ENCODE assay signal across 8 cellular contexts in the genomic region with DNA sequence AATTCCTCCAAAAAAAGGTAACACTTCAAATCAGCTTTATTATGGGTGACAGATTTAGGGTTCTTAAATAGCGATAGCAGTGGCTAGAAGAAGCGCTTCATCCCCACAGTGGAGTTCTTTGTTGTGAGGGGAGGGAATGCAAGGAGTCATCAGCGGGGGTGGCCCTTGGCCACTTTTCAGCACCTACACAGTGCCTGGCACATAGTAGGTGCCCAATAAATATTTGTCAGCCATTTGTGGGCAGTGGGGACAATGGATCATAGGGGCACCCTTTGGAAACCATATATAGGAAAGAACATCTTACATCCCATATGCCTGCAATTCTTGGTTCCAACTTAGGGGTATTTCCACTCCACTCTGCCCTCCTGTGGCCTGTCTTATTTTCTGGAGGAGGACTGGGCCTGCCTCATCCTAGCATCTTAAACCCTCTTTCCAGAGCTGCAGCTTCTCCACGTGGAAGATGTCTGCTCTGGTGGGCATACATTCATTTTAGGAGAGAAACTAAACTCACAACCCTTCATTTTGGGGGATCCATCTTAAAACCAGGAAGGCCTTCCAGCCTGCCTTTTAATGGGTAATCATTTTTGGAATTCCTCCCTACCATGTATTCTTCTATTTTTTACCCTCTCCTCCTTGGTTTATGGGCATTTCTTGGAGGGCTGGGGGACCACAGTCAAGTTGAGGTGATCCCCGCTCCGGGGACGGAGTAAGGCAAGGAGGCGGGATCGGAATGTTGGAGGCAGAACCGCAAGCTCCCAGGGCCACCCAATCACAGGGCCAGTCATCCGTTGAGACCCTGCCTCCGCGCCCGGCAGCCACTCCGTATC. TPM values are rescaled to one million over a fixed set of nuclear protein-coding genes. Genes with fewer than 3 reads are reported as not detected.
DNase-seq lines count a peak whose midpoint lies in the region; ATAC-seq lines count a peak whose summit lies in the region.

No MANE protein-coding gene starts in this region.

- 19% methylated on average over 15 of the region's 15 CpGs for WGBS in ectodermal cell, 2 experiments

- H3K9me3 ChIP-seq in ectodermal cell (ENCODE audit: control insufficient read depth, low read length) (no peaks in the 10 kb centered on the region), muscle layer of duodenum (ENCODE audit: control insufficient read depth in 1 of 2, low read length in 2 of 2) (no peaks in the 10 kb centered on the region)

- peaks cover 32% of the 10 kb centered on the region for H3K4me1 ChIP-seq in ectodermal cell (ENCODE audit: control insufficient read depth, insufficient read depth, low read length)
- peaks cover 12 to 23% of the 10 kb centered on the region in 2 donors for H3K4me1 ChIP-seq in muscle layer of duodenum (ENCODE audit: control insufficient read depth in 1 of 2, insufficient read depth in 2 of 2, low read length in 2 of 2)

- peak; percentile 51 for DNase-seq in activated CD4-positive, alpha-beta T cell treated with anti-CD3 and anti-CD28 coated beads for 48 hours
- DNase-seq in activated CD4-positive, alpha-beta T cell treated with anti-CD3 and anti-CD28 coated beads, Interleukin-2, amount 50 U/mL, for 1 hour, result no peak
- peak; percentile 72 for DNase-seq in SK-N-DZ (ENCODE audit: low spot score)

- ATAC-seq in HG03558 (IDR thresholded peaks at IDR 0.05; ENCODE audit: extremely low read depth, unreplicated experiment), result peak; percentile 54
- no peak for ATAC-seq in GM21360 (IDR thresholded peaks at IDR 0.05; ENCODE audit: unreplicated experiment)
- ATAC-seq in HG03280 (IDR thresholded peaks at IDR 0.05; ENCODE audit: unreplicated experiment), result no peak

- no peaks in the 10 kb centered on the region for H3K36me3 ChIP-seq in ectodermal cell (ENCODE audit: control insufficient read depth, insufficient read depth, low read length)
- H3K36me3 ChIP-seq in muscle layer of duodenum (ENCODE audit: control insufficient read depth in 1 of 2, insufficient read depth in 2 of 2, low read length in 2 of 2), result peaks cover 0 to 6% of the 10 kb centered on the region in 2 donors

- H3K4me3 ChIP-seq in ectodermal cell (ENCODE audit: insufficient read depth, low read depth, low read length) (peak overlapping the region; percentile 41), muscle layer of duodenum (ENCODE audit: low read depth in 1 of 2, low read length in 2 of 2) (peak overlapping the region; percentile 56 to 71)

- H3K27me3 ChIP-seq in ectodermal cell (ENCODE audit: control insufficient read depth, insufficient read depth, low read length, poor library complexity, severe bottlenecking) (no peaks in the 10 kb centered on the region), muscle layer of duodenum (ENCODE audit: low read depth, low read length) (no peaks in the 10 kb centered on the region)

- H3K27ac ChIP-seq in ectodermal cell (ENCODE audit: insufficient read depth, low read depth, low read length, poor library complexity, severe bottlenecking) (peak overlapping the region; percentile 90), muscle layer of duodenum (ENCODE audit: low read length) (peak overlapping the region; percentile 99)

RNA-seq across cellular contexts. Expression of gene GPSM3, which starts 2.6 kb away (rescaled TPM):
- polyA plus RNA-seq in SK-N-DZ (2014; cell fraction: cytosol; rRNA removed), result 1.3 and 2.4 TPM in 2 replicates
- 0.44 and 2.2 TPM in 2 replicates for polyA plus RNA-seq in SK-N-DZ (2014; cell fraction: nucleus; rRNA removed)
- 9.4 TPM for polyA plus RNA-seq in ectodermal cell (2013, experiment 1 of 4)
- polyA plus RNA-seq in ectodermal cell (2013, experiment 2 of 4), result 9.5 TPM
- polyA plus RNA-seq in ectodermal cell (2013, experiment 3 of 4), result 6.5 TPM
- polyA plus RNA-seq in ectodermal cell (2013, experiment 4 of 4), result 8.6 TPM

RNA-seq across cellular contexts. Expression of gene PBX2, which starts 5.0 kb away (rescaled TPM):
- 19.1 and 24.9 TPM in 2 replicates for polyA plus RNA-seq in SK-N-DZ (2014; cell fraction: cytosol; rRNA removed)
- polyA plus RNA-seq in SK-N-DZ (2014; cell fraction: nucleus; rRNA removed), result 48.8 and 75.6 TPM in 2 replicates
- 259 TPM for polyA plus RNA-seq in ectodermal cell (2013, experiment 1 of 4)
- 252 TPM for polyA plus RNA-seq in ectodermal cell (2013, experiment 2 of 4)
- 199 TPM for polyA plus RNA-seq in ectodermal cell (2013, experiment 3 of 4)
- 223 TPM for polyA plus RNA-seq in ectodermal cell (2013, experiment 4 of 4)

RNA-seq across cellular contexts. Expression of gene AGER, which starts 11.0 kb away (rescaled TPM):
- 0.28 and 2.2 TPM in 2 replicates for polyA plus RNA-seq in SK-N-DZ (2014; cell fraction: cytosol; rRNA removed)
- 25.3 and 45.2 TPM in 2 replicates for polyA plus RNA-seq in SK-N-DZ (2014; cell fraction: nucleus; rRNA removed)
- 17.5 TPM for polyA plus RNA-seq in ectodermal cell (2013, experiment 1 of 4)
- 16.8 TPM for polyA plus RNA-seq in ectodermal cell (2013, experiment 2 of 4)
- 11.3 TPM for polyA plus RNA-seq in ectodermal cell (2013, experiment 3 of 4)
- 13.9 TPM for polyA plus RNA-seq in ectodermal cell (2013, experiment 4 of 4)

RNA-seq across cellular contexts. Expression of gene RNF5, which starts 16.8 kb away (rescaled TPM):
- polyA plus RNA-seq in SK-N-DZ (2014; cell fraction: cytosol; rRNA removed), result 164 and 224 TPM in 2 replicates
- polyA plus RNA-seq in SK-N-DZ (2014; cell fraction: nucleus; rRNA removed), result 109 and 119 TPM in 2 replicates
- 125 TPM for polyA plus RNA-seq in ectodermal cell (2013, experiment 1 of 4)
- 134 TPM for polyA plus RNA-seq in ectodermal cell (2013, experiment 2 of 4)
- polyA plus RNA-seq in ectodermal cell (2013, experiment 3 of 4), result 110 TPM
- polyA plus RNA-seq in ectodermal cell (2013, experiment 4 of 4), result 130 TPM

RNA-seq across cellular contexts. Expression of gene AGPAT1, which starts 19.2 kb away (rescaled TPM):
- 60.4 and 67.5 TPM in 2 replicates for polyA plus RNA-seq in SK-N-DZ (2014; cell fraction: cytosol; rRNA removed)
- 33.1 and 36.2 TPM in 2 replicates for polyA plus RNA-seq in SK-N-DZ (2014; cell fraction: nucleus; rRNA removed)
- 152 TPM for polyA plus RNA-seq in ectodermal cell (2013, experiment 1 of 4)
- polyA plus RNA-seq in ectodermal cell (2013, experiment 2 of 4), result 151 TPM
- polyA plus RNA-seq in ectodermal cell (2013, experiment 3 of 4), result 114 TPM
- polyA plus RNA-seq in ectodermal cell (2013, experiment 4 of 4), result 136 TPM
